ENCODE assay signal across 16 cellular contexts in genomic region chr2:120105360-120105759, GRCh38.
DNase-seq lines count a peak whose midpoint lies in the region; ATAC-seq and TF ChIP-seq lines count a peak whose summit lies in the region.
"Had no signal": no experiment of that assay in that cellular context is flagged by ENCODE, and none has a peak within 500 bp of the region (broad histone marks: within the 10 kb centered on the region; RNA-seq: fewer than 3 reads in every experiment).

No MANE protein-coding gene starts in this region.

- peaks cover 5% of the 10 kb centered on the region for H3K36me3 ChIP-seq in breast epithelium

- no peak for TF ChIP-seq CTCF in breast epithelium (IDR thresholded peaks at IDR 0.05)

- H3K27me3 Mint-ChIP-seq in activated T-cell treated with anti-CD3 and anti-CD28 coated beads, Interleukin-2, amount 50 U/mL, for 72 hours (ENCODE audit: low read depth), result no peaks in the 10 kb centered on the region

- no peak for TF ChIP-seq POLR2A in breast epithelium (IDR thresholded peaks at IDR 0.05)

- H3K36me3 Mint-ChIP-seq in activated T-cell treated with anti-CD3 and anti-CD28 coated beads, Interleukin-2, amount 50 U/mL, for 72 hours (ENCODE audit: insufficient read depth in 2 of 2), result peaks cover 2% of the 10 kb centered on the region in 2 donors

- H3K9me3 ChIP-seq in breast epithelium, result no peaks in the 10 kb centered on the region
- H3K9me3 ChIP-seq: A549, mucosa of descending colon, psoas muscle had no signal

- H3K4me1 ChIP-seq in breast epithelium, result peaks cover 0 to 8% of the 10 kb centered on the region in 2 donors

- DNase-seq in EL (peak; percentile 11), breast epithelium (ENCODE audit: low spot score in 2 of 2) (no peak), hippocampal formation (lab: John Stamatoyannopoulos, UW) (no peak)
- DNase-seq in activated T-cell treated with anti-CD3 and anti-CD28 coated beads, Interleukin-2, amount 50 U/mL, for 72 hours, result no peak
- DNase-seq in activated CD4-positive, alpha-beta T cell treated with anti-CD3 and anti-CD28 coated beads for 1 hour, result no peak
- DNase-seq: activated gamma-delta T cell treated with Interleukin-2 at 50 U/mL for 16 hours; mucosa of descending colon; NCI-H524 treated with DMSO at 0.1 percent for 48 hours; psoas muscle; stimulated activated CD4-positive, alpha-beta T cell treated with anti-CD3 and anti-CD28 coated beads, Interleukin-4, amount 100 ng/mL, for 4 hours had no signal

- H3K27me3 ChIP-seq in breast epithelium, result no peaks in the 10 kb centered on the region

- H3K27ac Mint-ChIP-seq in activated T-cell treated with anti-CD3 and anti-CD28 coated beads, Interleukin-2, amount 50 U/mL, for 72 hours, result no peak overlapping the region

- peaks cover 17% of the 10 kb centered on the region for H3K4me1 Mint-ChIP-seq in activated T-cell treated with anti-CD3 and anti-CD28 coated beads, Interleukin-2, amount 50 U/mL, for 72 hours (ENCODE audit: low read depth)

- ATAC-seq in GM19395 (IDR thresholded peaks at IDR 0.05; ENCODE audit: unreplicated experiment) (peak; percentile 83), HG02840 (IDR thresholded peaks at IDR 0.05; ENCODE audit: low FRiP score, unreplicated experiment) (peak; percentile 73), HG03565 (IDR thresholded peaks at IDR 0.05; ENCODE audit: unreplicated experiment) (peak; percentile 78)
- ATAC-seq in activated T-cell treated with anti-CD3 and anti-CD28 coated beads, Interleukin-2, amount 50 U/mL, for 72 hours (replicated peaks in 1 of 2), result no peak
- ATAC-seq: A549; activated CD4-positive, CD25-positive, alpha-beta regulatory T cell treated with anti-CD3 and anti-CD28 coated beads, Interleukin-2, amount 50 U/mL, for 24 hours; psoas muscle had no signal

- intact Hi-C loops in breast epithelium (cut with DNase I; ENCODE audit: low total_unique reads), result no loop called here

- peaks cover 3 to 5% of the 10 kb centered on the region in 2 donors for H3K9me3 Mint-ChIP-seq in activated T-cell treated with anti-CD3 and anti-CD28 coated beads, Interleukin-2, amount 50 U/mL, for 72 hours

- no peak overlapping the region for H3K4me3 ChIP-seq in breast epithelium
- H3K4me3 ChIP-seq: A549, mucosa of descending colon, psoas muscle, SK-N-MC had no signal

- no peak overlapping the region for H3K4me3 Mint-ChIP-seq in activated T-cell treated with anti-CD3 and anti-CD28 coated beads, Interleukin-2, amount 50 U/mL, for 72 hours

- H3K27ac ChIP-seq in breast epithelium, result no peak overlapping the region
- H3K27ac ChIP-seq: A549, psoas muscle, SK-N-MC had no signal

Comparison
In these comparisons a context has a peak if more than half of its experiments do, and no peak if none do; other contexts are left out.
1. ATAC-seq: peak in GM19395 (single experiment), HG02840 (single experiment) and HG03565 (single experiment); none in activated T-cell treated with anti-CD3 and anti-CD28 coated beads, Interleukin-2, amount 50 U/mL, for 72 hours (0 of 2).